Comparison of ENCODE assay signal across 8 cellular contexts in genomic region chr1:193105821-193106177, GRCh38. TPM values are rescaled to one million over a fixed set of nuclear protein-coding genes. Genes with fewer than 3 reads are reported as not detected.
A peak's percentile ranks its signal among the peaks of the same experiment; 100 is the strongest.
DNase-seq lines count a peak whose midpoint lies in the region; ATAC-seq and TF ChIP-seq lines count a peak whose summit lies in the region.

No MANE protein-coding gene starts in this region.

- no peaks in the 10 kb centered on the region for H3K9me2 ChIP-seq in hepatocyte (replicated peaks; ENCODE audit: insufficient read depth)

- H3K9me3 Mint-ChIP-seq in activated B cell treated with CpG ODN at 0.5 μM for 24 hours = no peaks in the 10 kb centered on the region
- H3K9me3 Mint-ChIP-seq in stimulated activated memory B cell treated with anti-CD40 and anti-IgM and Interleukin-4, amounts not matched to agents 10 μg/mL and 1 μg/mL and 100 μg/mL, for 72 hours = no peaks in the 10 kb centered on the region

- peak overlapping the region; percentile 95 for H3K27ac ChIP-seq in hepatocyte

- H3K36me3 ChIP-seq in hepatocyte (replicated peaks; ENCODE audit: insufficient read depth, low read depth) = no peaks in the 10 kb centered on the region

- 47% methylated on average over 4 of the region's 4 CpGs for WGBS in hepatocyte (ENCODE audit: low lambda C conversion rate, missing lambda C conversion rate)

- CTCF ChIA-PET in activated B cell treated with CpG ODN at 0.5 μM for 24 hours (lab: Charles Lee) = interaction anchor here (1.0 kb wide), 1 partner anchor 87 kb away, joined by 3 read pairs; no protein-coding TSS in a partner anchor

- peak overlapping the region; percentile 93 for H3K4me3 Mint-ChIP-seq in activated B cell treated with CpG ODN at 0.5 μM for 24 hours
- peak overlapping the region; percentile 89 for H3K4me3 Mint-ChIP-seq in stimulated activated memory B cell treated with anti-CD40 and anti-IgM and Interleukin-4, amounts not matched to agents 10 μg/mL and 1 μg/mL and 100 μg/mL, for 72 hours

- no peaks in the 10 kb centered on the region for H3K27me3 Mint-ChIP-seq in activated B cell treated with CpG ODN at 0.5 μM for 24 hours
- H3K27me3 Mint-ChIP-seq in stimulated activated memory B cell treated with anti-CD40 and anti-IgM and Interleukin-4, amounts not matched to agents 10 μg/mL and 1 μg/mL and 100 μg/mL, for 72 hours = no peaks in the 10 kb centered on the region

- POLR2A ChIA-PET in activated B cell treated with CpG ODN at 0.5 μM for 24 hours (lab: Charles Lee) = interaction anchor here (0.8 to 5.1 kb wide), 3 partner anchors 16 to 47 kb away, joined by 3 to 42 read pairs (median 22); partner anchors contain the start of genes CDC73, RO60 and UCHL5

- H3K79me2 ChIP-seq in hepatocyte = peaks cover 34% of the 10 kb centered on the region

- DNase-seq in NCI-H1092 treated with DMSO at 0.1 percent for 48 hours (lab: John Stamatoyannopoulos, UW) (peak; percentile 25), NCI-H1092 (lab: John Stamatoyannopoulos, UW) (no peak), activated B cell treated with CpG ODN at 0.5 μM for 24 hours (no peak), hepatocyte (ENCODE audit: low spot score) (no peak), SW480 (ENCODE audit: low spot score) (no peak), cerebellum (ENCODE audit: low spot score) (no peak)

- ATAC-seq in activated B cell treated with CpG ODN at 0.5 μM for 24 hours (ENCODE audit: low read depth) (no peak), HG02852 (IDR thresholded peaks at IDR 0.05; ENCODE audit: unreplicated experiment) (no peak)
- no peak for ATAC-seq in stimulated activated memory B cell treated with anti-CD40 and anti-IgM and Interleukin-4, amounts not matched to agents 10 μg/mL and 1 μg/mL and 100 μg/mL, for 72 hours

- TF ChIP-seq CTCF in activated B cell treated with CpG ODN at 0.5 μM for 24 hours (IDR thresholded peaks at IDR 0.05) = no peak
- no peak for TF ChIP-seq CTCF in hepatocyte (IDR thresholded peaks at IDR 0.05; ENCODE audit: poor library complexity)

- no peaks in the 10 kb centered on the region for H4K20me1 ChIP-seq in hepatocyte (ENCODE audit: insufficient read depth, poor library complexity, severe bottlenecking)

- H3K4me2 ChIP-seq in hepatocyte = peak overlapping the region; percentile 89

- no peaks in the 10 kb centered on the region for H3K9me3 ChIP-seq in hepatocyte (ENCODE audit: low read depth)

- peak overlapping the region; percentile 96 for H2AFZ ChIP-seq in hepatocyte

- H3K36me3 Mint-ChIP-seq in activated B cell treated with CpG ODN at 0.5 μM for 24 hours (ENCODE audit: low read depth) = peaks cover 4% of the 10 kb centered on the region
- no peaks in the 10 kb centered on the region for H3K36me3 Mint-ChIP-seq in stimulated activated memory B cell treated with anti-CD40 and anti-IgM and Interleukin-4, amounts not matched to agents 10 μg/mL and 1 μg/mL and 100 μg/mL, for 72 hours

- no peaks in the 10 kb centered on the region for H3K27me3 ChIP-seq in hepatocyte

- peak overlapping the region; percentile 32 for H3K27ac Mint-ChIP-seq in activated B cell treated with CpG ODN at 0.5 μM for 24 hours
- H3K27ac Mint-ChIP-seq in stimulated activated memory B cell treated with anti-CD40 and anti-IgM and Interleukin-4, amounts not matched to agents 10 μg/mL and 1 μg/mL and 100 μg/mL, for 72 hours = peak overlapping the region; percentile 81

- peaks cover 18% of the 10 kb centered on the region for H3K4me1 Mint-ChIP-seq in activated B cell treated with CpG ODN at 0.5 μM for 24 hours
- peaks cover 25% of the 10 kb centered on the region for H3K4me1 Mint-ChIP-seq in stimulated activated memory B cell treated with anti-CD40 and anti-IgM and Interleukin-4, amounts not matched to agents 10 μg/mL and 1 μg/mL and 100 μg/mL, for 72 hours

- intact Hi-C loops in activated B cell treated with CpG ODN at 0.5 μM for 24 hours (cut with micrococcal nuclease) = loop anchor here (1.0 kb wide), 3 partner anchors 17 to 296 kb away; partner anchors contain the start of genes CDC73, RGS2, RO60 and UCHL5

- H3K4me3 ChIP-seq in hepatocyte = peak overlapping the region; percentile 74

- peaks cover 12% of the 10 kb centered on the region for H3K4me1 ChIP-seq in hepatocyte (ENCODE audit: insufficient read depth)

RNA-seq across cellular contexts. Expression of gene GLRX2, which starts 0.6 kb away (rescaled TPM):
- total RNA-seq in activated B cell treated with CpG ODN at 0.5 μM for 24 hours (10.9 and 14.4 TPM in 2 replicates), hepatocyte (7.8 and 20.4 TPM in 2 replicates), cerebellum (6.8 TPM)
- polyA plus RNA-seq in hepatocyte = 41.0 and 44.5 TPM in 2 replicates

RNA-seq across cellular contexts. Expression of gene CDC73, which starts 16.0 kb away (rescaled TPM):
- total RNA-seq in activated B cell treated with CpG ODN at 0.5 μM for 24 hours = 55.9 and 59.1 TPM in 2 replicates
- total RNA-seq in hepatocyte = 32.4 and 34.4 TPM in 2 replicates
- 29.5 and 33.9 TPM in 2 replicates for polyA plus RNA-seq in hepatocyte
- total RNA-seq in cerebellum = 46.0 TPM

RNA-seq across cellular contexts. Expression of gene RO60, which starts 46.4 kb away (rescaled TPM):
- total RNA-seq in activated B cell treated with CpG ODN at 0.5 μM for 24 hours (55.9 and 61.1 TPM in 2 replicates), hepatocyte (89.1 and 91.2 TPM in 2 replicates), cerebellum (205 TPM)
- 89.2 and 91.0 TPM in 2 replicates for polyA plus RNA-seq in hepatocyte

RNA-seq across cellular contexts. Expression of gene UCHL5, which starts 46.6 kb away (rescaled TPM):
- total RNA-seq in activated B cell treated with CpG ODN at 0.5 μM for 24 hours = 32.3 and 36.4 TPM in 2 replicates
- total RNA-seq in hepatocyte = 34.9 and 35.9 TPM in 2 replicates
- 30.8 and 36.6 TPM in 2 replicates for polyA plus RNA-seq in hepatocyte
- 38.8 TPM for total RNA-seq in cerebellum
